In genomic region chr10:88076027-88076880, GRCh38 we compare ENCODE assay signal across 13 cellular contexts.
DNase-seq lines count a peak whose midpoint lies in the region; ATAC-seq and TF ChIP-seq lines count a peak whose summit lies in the region.
"Had no signal": no experiment of that assay in that cellular context is flagged by ENCODE, and none has a peak within 500 bp of the region (broad histone marks: within the 10 kb centered on the region; RNA-seq: fewer than 3 reads in every experiment).

No MANE protein-coding gene starts in this region.

- H3K4me3 ChIP-seq in SU-DHL-6 (ENCODE audit: insufficient read depth, low read length, poor library complexity, severe bottlenecking) (no peak overlapping the region), thyroid gland (replicated peaks in 1 of 3) (no peak overlapping the region)
- H3K4me3 ChIP-seq: breast epithelium, esophagus muscularis mucosa had no signal

- no peaks in the 10 kb centered on the region for H3F3A ChIP-seq in SU-DHL-6 (ENCODE audit: insufficient read depth)

- H3K79me2 ChIP-seq in SU-DHL-6 (ENCODE audit: insufficient read depth, low read length) = no peaks in the 10 kb centered on the region

- H3K4me1 Mint-ChIP-seq in activated T-cell treated with anti-CD3 and anti-CD28 coated beads, Interleukin-2, amount 50 U/mL, for 72 hours (ENCODE audit: low read depth) = peaks cover 6% of the 10 kb centered on the region
- H3K4me1 Mint-ChIP-seq in activated T-cell treated with anti-CD3 and anti-CD28 coated beads, Interleukin-2, amount 50 U/mL, for 4 hours (ENCODE audit: low read depth) = peaks cover 13% of the 10 kb centered on the region

- peak; percentile 27 to 57 for ATAC-seq in activated T-cell treated with anti-CD3 and anti-CD28 coated beads, Interleukin-2, amount 50 U/mL, for 72 hours (replicated peaks in 1 of 2)
- ATAC-seq in activated T-cell treated with anti-CD3 and anti-CD28 coated beads, Interleukin-2, amount 50 U/mL, for 4 hours = no peak
- ATAC-seq in HG03066 (IDR thresholded peaks at IDR 0.05; ENCODE audit: low read depth, unreplicated experiment) (peak; percentile 59), Right ventricle myocardium superior (ENCODE audit: poor library complexity) (no peak)
- ATAC-seq: T-cell had no signal

- H3K27me3 Mint-ChIP-seq in activated T-cell treated with anti-CD3 and anti-CD28 coated beads, Interleukin-2, amount 50 U/mL, for 72 hours (ENCODE audit: low read depth) = peaks cover 39% of the 10 kb centered on the region
- no peaks in the 10 kb centered on the region for H3K27me3 Mint-ChIP-seq in activated T-cell treated with anti-CD3 and anti-CD28 coated beads, Interleukin-2, amount 50 U/mL, for 4 hours (ENCODE audit: low read depth)
- H3K27me3 Mint-ChIP-seq: T-cell had no signal

- H3K4me2 ChIP-seq in SU-DHL-6 (ENCODE audit: low read depth, low read length, poor library complexity, severe bottlenecking) = no peak overlapping the region

- no peak overlapping the region for H3K27ac Mint-ChIP-seq in activated T-cell treated with anti-CD3 and anti-CD28 coated beads, Interleukin-2, amount 50 U/mL, for 72 hours
- H3K27ac Mint-ChIP-seq: T-cell had no signal

- H3K9me2 ChIP-seq in SU-DHL-6 (replicated peaks; ENCODE audit: insufficient read depth, low read length) = no peaks in the 10 kb centered on the region

- TF ChIP-seq CTCF in SU-DHL-6 (IDR thresholded peaks at IDR 0.05; ENCODE audit: insufficient read depth, low read length, poor library complexity, severe bottlenecking) = no peak
- no peak for TF ChIP-seq CTCF in thyroid gland (IDR thresholded peaks at IDR 0.05)

- H2AFZ ChIP-seq in SU-DHL-6 (ENCODE audit: low read depth, low read length, severe bottlenecking) = peak overlapping the region; percentile 21

- H3K27me3 ChIP-seq in SU-DHL-6 (ENCODE audit: low read length) (no peaks in the 10 kb centered on the region), thyroid gland (no peaks in the 10 kb centered on the region)
- H3K27me3 ChIP-seq: breast epithelium, esophagus muscularis mucosa had no signal

- intact Hi-C loops in thyroid gland (cut with DNase I) = no loop called here
- intact Hi-C loops in Right ventricle myocardium superior (cut with DNase I) = no loop called here

- no peak overlapping the region for H3K4me3 Mint-ChIP-seq in activated T-cell treated with anti-CD3 and anti-CD28 coated beads, Interleukin-2, amount 50 U/mL, for 72 hours
- no peak overlapping the region for H3K4me3 Mint-ChIP-seq in activated T-cell treated with anti-CD3 and anti-CD28 coated beads, Interleukin-2, amount 50 U/mL, for 4 hours
- H3K4me3 Mint-ChIP-seq: T-cell had no signal

- H3K36me3 ChIP-seq in SU-DHL-6 (ENCODE audit: low read length) = no peaks in the 10 kb centered on the region
- no peaks in the 10 kb centered on the region for H3K36me3 ChIP-seq in thyroid gland
- H3K36me3 ChIP-seq: breast epithelium, esophagus muscularis mucosa had no signal

- TF ChIP-seq POLR2A in thyroid gland (IDR thresholded peaks at IDR 0.05) = no peak

- no peak for DNase-seq in activated T-cell treated with anti-CD3 and anti-CD28 coated beads, Interleukin-2, amount 50 U/mL, for 72 hours
- DNase-seq in activated T-cell treated with anti-CD3 and anti-CD28 coated beads, Interleukin-2, amount 50 U/mL, for 4 hours = no peak
- DNase-seq in thyroid gland (peak; percentile 20 to 28), RPMI8226 (no peak), Right ventricle myocardium superior (no peak)
- no peak for DNase-seq in central memory CD4-positive, alpha-beta T cell
- DNase-seq: KBM-7, NCI-H510A treated with DMSO at 0.1 percent for 48 hours, T-cell had no signal

- H3K9me3 Mint-ChIP-seq in activated T-cell treated with anti-CD3 and anti-CD28 coated beads, Interleukin-2, amount 50 U/mL, for 72 hours = peaks cover 0 to 6% of the 10 kb centered on the region in 2 donors
- no peaks in the 10 kb centered on the region for H3K9me3 Mint-ChIP-seq in activated T-cell treated with anti-CD3 and anti-CD28 coated beads, Interleukin-2, amount 50 U/mL, for 4 hours

- H3K9me3 ChIP-seq in SU-DHL-6 (ENCODE audit: insufficient read depth, low read length) (no peaks in the 10 kb centered on the region), thyroid gland (no peaks in the 10 kb centered on the region)
- H3K9me3 ChIP-seq: breast epithelium, esophagus muscularis mucosa had no signal

- H3K4me1 ChIP-seq in thyroid gland = peaks cover 30% of the 10 kb centered on the region in 2 donors
- H3K4me1 ChIP-seq: breast epithelium had no signal

- no peaks in the 10 kb centered on the region for H3K36me3 Mint-ChIP-seq in activated T-cell treated with anti-CD3 and anti-CD28 coated beads, Interleukin-2, amount 50 U/mL, for 72 hours (ENCODE audit: insufficient read depth in 2 of 2)
- H3K36me3 Mint-ChIP-seq in activated T-cell treated with anti-CD3 and anti-CD28 coated beads, Interleukin-2, amount 50 U/mL, for 4 hours (ENCODE audit: insufficient read depth) = no peaks in the 10 kb centered on the region
- H3K36me3 Mint-ChIP-seq: T-cell had no signal

- H3K27ac ChIP-seq in SU-DHL-6 (ENCODE audit: low read depth, low read length) (no peak overlapping the region), thyroid gland (peak overlapping the region; percentile 2 to 53 (median 39))
- H3K27ac ChIP-seq: breast epithelium, esophagus muscularis mucosa had no signal

- no peak overlapping the region for H3K9ac ChIP-seq in SU-DHL-6 (ENCODE audit: low read length)

- 75% methylated on average over 10 of the region's 10 CpGs for WGBS in thyroid gland, 2 donors

- H4K20me1 ChIP-seq in SU-DHL-6 (ENCODE audit: low read depth, low read length) = no peaks in the 10 kb centered on the region

Comparison
In these comparisons a context has a peak if more than half of its experiments do, and no peak if none do; other contexts are left out.
1. ATAC-seq: peak in activated T-cell treated with anti-CD3 and anti-CD28 coated beads, Interleukin-2, amount 50 U/mL, for 72 hours (2 of 2) and HG03066 (single experiment); none in activated T-cell treated with anti-CD3 and anti-CD28 coated beads, Interleukin-2, amount 50 U/mL, for 4 hours (0 of 2) and Right ventricle myocardium superior (single experiment).
2. DNase-seq: peak in thyroid gland (2 of 2); none in activated T-cell treated with anti-CD3 and anti-CD28 coated beads, Interleukin-2, amount 50 U/mL, for 72 hours (0 of 2), activated T-cell treated with anti-CD3 and anti-CD28 coated beads, Interleukin-2, amount 50 U/mL, for 4 hours (single experiment), RPMI8226 (single experiment), Right ventricle myocardium superior (single experiment) and central memory CD4-positive, alpha-beta T cell (single experiment).